Comparison of ENCODE assay signal across 24 cellular contexts in the genomic region with DNA sequence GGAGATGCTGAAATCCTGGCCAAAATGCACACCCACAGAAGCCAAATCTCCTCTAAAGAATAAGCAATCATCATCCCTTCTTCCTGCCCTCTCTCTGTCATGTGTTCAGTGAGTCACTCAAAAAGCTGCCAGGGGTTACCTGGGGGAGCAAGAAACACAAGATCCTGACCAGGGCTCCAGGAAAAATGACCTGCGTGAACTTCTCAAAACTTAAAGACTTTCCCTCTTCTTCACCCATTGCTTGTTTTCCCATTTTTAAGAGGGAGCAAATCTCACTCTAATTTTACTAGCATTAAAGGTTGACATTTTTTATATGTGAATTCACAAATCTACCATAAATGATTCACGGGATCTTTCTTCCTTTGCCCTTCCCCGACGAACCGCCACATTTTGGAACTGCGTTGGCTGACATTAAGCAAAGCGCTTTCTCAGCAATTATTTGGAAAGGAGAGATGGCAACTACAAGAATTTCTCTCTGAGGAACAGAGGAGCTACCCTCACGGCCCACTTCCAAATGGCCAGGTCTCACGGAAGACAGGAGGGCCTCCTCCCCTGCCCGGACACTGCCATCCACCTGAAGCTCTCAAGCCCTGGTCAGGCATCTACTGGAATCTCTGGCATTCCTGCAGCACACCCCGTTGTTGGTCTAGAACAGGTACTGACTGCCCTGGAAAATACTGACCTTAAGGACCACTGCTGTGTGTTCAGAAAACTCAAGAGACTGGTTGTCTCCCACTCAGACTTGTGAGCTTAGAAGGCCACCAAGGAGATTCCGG. TPM values are rescaled to one million over a fixed set of nuclear protein-coding genes. Genes with fewer than 3 reads are reported as not detected.
A peak's percentile ranks its signal among the peaks of the same experiment; 100 is the strongest.
DNase-seq lines count a peak whose midpoint lies in the region; ATAC-seq and TF ChIP-seq lines count a peak whose summit lies in the region.
"Had no signal": no experiment of that assay in that cellular context is flagged by ENCODE, and none has a peak within 500 bp of the region (broad histone marks: within the 10 kb centered on the region; RNA-seq: fewer than 3 reads in every experiment).

No MANE protein-coding gene starts in this region.

- no peaks in the 10 kb centered on the region for H3K36me3 ChIP-seq in urinary bladder (ENCODE audit: insufficient read depth)
- H3K36me3 ChIP-seq: BE2C, spleen had no signal

- POLR2A ChIA-PET in WTC11 (lab: Charles Lee) = no interaction called here

- ATAC-seq in WTC11 = no peak
- peak; percentile 54 for ATAC-seq in foreskin keratinocyte
- ATAC-seq: body of pancreas, left cardiac atrium, psoas muscle had no signal

- no peaks in the 10 kb centered on the region for H3K27me3 Mint-ChIP-seq in WTC11 (ENCODE audit: low read depth)
- H3K27me3 Mint-ChIP-seq: activated naive CD4-positive, alpha-beta T cell treated with anti-CD3 and anti-CD28 coated beads, Interleukin-2, amount 50 U/mL, for 24 hours had no signal

- H3K4me1 Mint-ChIP-seq in WTC11 = peaks cover 90% of the 10 kb centered on the region

- DNase-seq in HCEC 1CT (peak; percentile 24), WTC11 (ENCODE audit: low spot score) (no peak), foreskin keratinocyte (peak; percentile 27 to 53), KG1 (lab: John Stamatoyannopoulos, UW) (no peak), NCI-H146 (lab: John Stamatoyannopoulos, UW) (no peak), RKO (ENCODE audit: low spot score) (no peak)
- DNase-seq: activated CD4-positive, alpha-beta memory T cell treated with anti-CD3 and anti-CD28 coated beads, Interleukin-2, amount 10 ng/mL, durations not matched to agents 7 days and 5 days; activated CD4-positive, CD25-positive, alpha-beta regulatory T cell; activated T-cell treated with anti-CD3 and anti-CD28 coated beads, Interleukin-2, amount 50 U/mL, for 1 hour; BE2C; body of pancreas; COR-L47; DND-41; left cardiac atrium; midbrain; NCI-H1417 treated with DMSO at 0.1 percent for 48 hours; NCI-H774; OCI-M1; psoas muscle; spleen; stimulated activated CD8-positive, alpha-beta memory T cell treated with anti-CD3 and anti-CD28 coated beads, Interleukin-4, amount 100 ng/mL, for 48 hours had no signal

- peak overlapping the region; percentile 80 for H3K27ac Mint-ChIP-seq in WTC11
- H3K27ac Mint-ChIP-seq: activated CD4-positive, alpha-beta memory T cell treated with anti-CD3 and anti-CD28 coated beads, Interleukin-2, amount 10 ng/mL, durations not matched to agents 7 days and 5 days; activated naive CD4-positive, alpha-beta T cell treated with anti-CD3 and anti-CD28 coated beads, Interleukin-2, amount 50 U/mL, for 24 hours had no signal

- 84% methylated on average over 12 of the region's 12 CpGs for WGBS in urinary bladder

- no peaks in the 10 kb centered on the region for H3K9me3 Mint-ChIP-seq in WTC11
- H3K9me3 Mint-ChIP-seq: activated CD4-positive, alpha-beta memory T cell treated with anti-CD3 and anti-CD28 coated beads, Interleukin-2, amount 10 ng/mL, durations not matched to agents 7 days and 5 days; activated naive CD4-positive, alpha-beta T cell treated with anti-CD3 and anti-CD28 coated beads, Interleukin-2, amount 50 U/mL, for 24 hours; neural crest cell had no signal

- no peaks in the 10 kb centered on the region for H3K27me3 ChIP-seq in foreskin keratinocyte
- H3K27me3 ChIP-seq: BE2C, body of pancreas had no signal

- H3K4me3 Mint-ChIP-seq in WTC11 = no peak overlapping the region
- H3K4me3 Mint-ChIP-seq: activated CD4-positive, alpha-beta memory T cell treated with anti-CD3 and anti-CD28 coated beads, Interleukin-2, amount 10 ng/mL, durations not matched to agents 7 days and 5 days; activated naive CD4-positive, alpha-beta T cell treated with anti-CD3 and anti-CD28 coated beads, Interleukin-2, amount 50 U/mL, for 24 hours; neural crest cell had no signal

- H3K4me3 ChIP-seq in urinary bladder (ENCODE audit: low read depth, low read length) = no peak overlapping the region
- H3K4me3 ChIP-seq: body of pancreas, psoas muscle, spleen had no signal

- H3K36me3 Mint-ChIP-seq in WTC11 = peaks cover 12% of the 10 kb centered on the region
- H3K36me3 Mint-ChIP-seq: activated naive CD4-positive, alpha-beta T cell treated with anti-CD3 and anti-CD28 coated beads, Interleukin-2, amount 50 U/mL, for 24 hours had no signal

- peaks cover 26% of the 10 kb centered on the region for H3K4me1 ChIP-seq in foreskin keratinocyte
- peaks cover 2% of the 10 kb centered on the region for H3K4me1 ChIP-seq in urinary bladder (ENCODE audit: insufficient read depth)
- H3K4me1 ChIP-seq: psoas muscle had no signal

- H3K27ac ChIP-seq in foreskin keratinocyte (no peak overlapping the region), urinary bladder (ENCODE audit: low read depth) (peak overlapping the region; percentile 39)
- H3K27ac ChIP-seq: body of pancreas, psoas muscle, spleen had no signal

- CTCF ChIA-PET in WTC11 (lab: Charles Lee) = interaction anchor here (1.0 kb wide), 1 partner anchor 281 kb away, joined by 3 read pairs; no protein-coding TSS in a partner anchor

- TF ChIP-seq CTCF in WTC11 (IDR thresholded peaks at IDR 0.05) (no peak), foreskin keratinocyte (conservative IDR thresholded peaks at IDR 0.05) (no peak)

TF ChIP-seq in WTC11, 78 proteins besides CTCF, POLR2A, EP300 and RAD21:
- TF ChIP-seq KAT7 (CRISPR knock-in tag; IDR thresholded peaks at IDR 0.05; ENCODE audit: borderline replicate concordance) (no peak), EMX1 (CRISPR knock-in tag; IDR thresholded peaks at IDR 0.05) (no peak), ZNF121 (CRISPR knock-in tag; IDR thresholded peaks at IDR 0.05) (no peak), NFATC4 (CRISPR knock-in tag; IDR thresholded peaks at IDR 0.05) (no peak), ETV6 (CRISPR knock-in tag; IDR thresholded peaks at IDR 0.05) (no peak), OVOL2 (CRISPR knock-in tag; IDR thresholded peaks at IDR 0.05; ENCODE audit: borderline replicate concordance) (no peak), NR2C2 (CRISPR knock-in tag; IDR thresholded peaks at IDR 0.05) (no peak), IRF2 (CRISPR knock-in tag; IDR thresholded peaks at IDR 0.05; ENCODE audit: borderline replicate concordance, low read depth) (no peak), ELF4 (CRISPR knock-in tag; IDR thresholded peaks at IDR 0.05; ENCODE audit: low read depth) (no peak), GABPB1 (CRISPR knock-in tag; IDR thresholded peaks at IDR 0.05) (no peak), ZNF138 (CRISPR knock-in tag; conservative IDR thresholded peaks at IDR 0.05) (no peak)

RNA-seq across cellular contexts. Expression of a gene that starts 14.2 kb away (rescaled TPM):
- total RNA-seq in WTC11 (2021) = 21.4 to 22.3 TPM (median 21.6 TPM) in 3 replicates
- 8.4 and 8.8 TPM in 2 replicates for total RNA-seq in foreskin keratinocyte
- polyA plus RNA-seq in foreskin keratinocyte = 3.1 and 3.4 TPM in 2 replicates
- 25.9 TPM for total RNA-seq in urinary bladder
- polyA plus RNA-seq in urinary bladder = 24.7 TPM

Comparison
In these comparisons a context has a peak if more than half of its experiments do, and no peak if none do; other contexts are left out.
1. DNase-seq: peak in HCEC 1CT (single experiment) and foreskin keratinocyte (2 of 2); none in WTC11 (single experiment), KG1 (single experiment), NCI-H146 (single experiment) and RKO (single experiment).